ENCODE assay signal across 10 cellular contexts in genomic region chr1:99003911-99004269, GRCh38. TPM values are rescaled to one million over a fixed set of nuclear protein-coding genes. Genes with fewer than 3 reads are reported as not detected.
DNase-seq lines count a peak whose midpoint lies in the region; ATAC-seq and TF ChIP-seq lines count a peak whose summit lies in the region.
"Had no signal": no experiment of that assay in that cellular context is flagged by ENCODE, and none has a peak within 500 bp of the region (broad histone marks: within the 10 kb centered on the region; RNA-seq: fewer than 3 reads in every experiment).

No MANE protein-coding gene starts in this region.

- 6% methylated on average over 16 of the region's 19 CpGs for WGBS in smooth muscle cell (ENCODE audit: low lambda C conversion rate)

- H3K36me3 ChIP-seq in iPS-18a (ENCODE audit: control insufficient read depth, low read depth, low read length) (no peaks in the 10 kb centered on the region), smooth muscle cell (ENCODE audit: low read depth) (no peaks in the 10 kb centered on the region)

- no peak for DNase-seq in activated T-cell treated with anti-CD3 and anti-CD28 coated beads, Interleukin-2, amount 50 U/mL, for 4 hours
- no peak for DNase-seq in activated T-cell treated with anti-CD3 and anti-CD28 coated beads, Interleukin-2, amount 50 U/mL, for 48 hours
- no peak for DNase-seq in activated T-helper 2 cell treated with anti-CD3 and anti-CD28 coated beads, Interferon-gamma antibody, Interleukin-2, Interleukin-4, amounts not matched to agents 10 μg/mL and 5 μg/mL and 100 μg/mL, durations not matched to agents 14 hours and 24 hours and 36 hours (ENCODE audit: low spot score)
- DNase-seq in smooth muscle cell (lab: John Stamatoyannopoulos, UW; ENCODE audit: unreplicated experiment) (no peak), GM20000 (ENCODE audit: low spot score) (no peak), G401 (ENCODE audit: low spot score) (no peak)
- DNase-seq: kidney glomerular epithelial cell had no signal

- no peaks in the 10 kb centered on the region for H4K20me1 ChIP-seq in smooth muscle cell (ENCODE audit: low read depth)

- peak; percentile 15 to 27 for ATAC-seq in activated T-cell treated with anti-CD3 and anti-CD28 coated beads, Interleukin-2, amount 50 U/mL, for 4 hours
- no peak for ATAC-seq in GM21390 (IDR thresholded peaks at IDR 0.05; ENCODE audit: unreplicated experiment)

- no peak overlapping the region for H3K27ac ChIP-seq in iPS-18a (ENCODE audit: low read length)
- no peak overlapping the region for H3K27ac ChIP-seq in smooth muscle cell (ENCODE audit: low read depth)

- no peaks in the 10 kb centered on the region for H3F3A ChIP-seq in smooth muscle cell (ENCODE audit: low read depth)

- no peaks in the 10 kb centered on the region for H3K79me2 ChIP-seq in smooth muscle cell (ENCODE audit: low read depth)

- no peak overlapping the region for H3K27ac Mint-ChIP-seq in activated T-helper 2 cell treated with anti-CD3 and anti-CD28 coated beads, Interferon-gamma antibody, Interleukin-2, Interleukin-4, amounts not matched to agents 10 μg/mL and 5 μg/mL and 100 μg/mL, durations not matched to agents 14 hours and 24 hours and 36 hours

- peaks cover 25% of the 10 kb centered on the region for H3K27me3 ChIP-seq in iPS-18a (ENCODE audit: control insufficient read depth, insufficient read depth, low read length)
- peaks cover 32% of the 10 kb centered on the region for H3K27me3 ChIP-seq in smooth muscle cell (ENCODE audit: low read depth)

- peaks cover 7% of the 10 kb centered on the region for H3K4me1 ChIP-seq in iPS-18a (ENCODE audit: control insufficient read depth, low read depth, low read length)
- peaks cover 7% of the 10 kb centered on the region for H3K4me1 ChIP-seq in smooth muscle cell (ENCODE audit: low read depth)

- H3K9me3 Mint-ChIP-seq in activated T-cell treated with anti-CD3 and anti-CD28 coated beads, Interleukin-2, amount 50 U/mL, for 4 hours, result no peaks in the 10 kb centered on the region
- H3K9me3 Mint-ChIP-seq in activated T-helper 2 cell treated with anti-CD3 and anti-CD28 coated beads, Interferon-gamma antibody, Interleukin-2, Interleukin-4, amounts not matched to agents 10 μg/mL and 5 μg/mL and 100 μg/mL, durations not matched to agents 14 hours and 24 hours and 36 hours, result no peaks in the 10 kb centered on the region

- H3K4me3 ChIP-seq in iPS-18a (ENCODE audit: low read length) (peak overlapping the region; percentile 74), smooth muscle cell (peak overlapping the region; percentile 59)

- TF ChIP-seq CTCF in smooth muscle cell (IDR thresholded peaks at IDR 0.05; ENCODE audit: borderline replicate concordance, insufficient read depth, poor library complexity, severe bottlenecking), result no peak
- no peak for TF ChIP-seq CTCF in GM20000 (IDR thresholded peaks at IDR 0.05; ENCODE audit: extremely low read depth, missing control alignments)

- peaks cover 7% of the 10 kb centered on the region for H3K4me1 Mint-ChIP-seq in activated T-cell treated with anti-CD3 and anti-CD28 coated beads, Interleukin-2, amount 50 U/mL, for 4 hours (ENCODE audit: low read depth)
- H3K4me1 Mint-ChIP-seq in activated T-helper 2 cell treated with anti-CD3 and anti-CD28 coated beads, Interferon-gamma antibody, Interleukin-2, Interleukin-4, amounts not matched to agents 10 μg/mL and 5 μg/mL and 100 μg/mL, durations not matched to agents 14 hours and 24 hours and 36 hours (ENCODE audit: low read depth), result no peaks in the 10 kb centered on the region

- peak overlapping the region; percentile 94 for H3K4me2 ChIP-seq in smooth muscle cell

- intact Hi-C loops in activated T-helper 2 cell treated with anti-CD3 and anti-CD28 coated beads, Interferon-gamma antibody, Interleukin-2, Interleukin-4, amounts not matched to agents 10 μg/mL and 5 μg/mL and 100 μg/mL, durations not matched to agents 14 hours and 24 hours and 36 hours (cut with micrococcal nuclease), result no loop called here

- H3K4me3 Mint-ChIP-seq in activated T-cell treated with anti-CD3 and anti-CD28 coated beads, Interleukin-2, amount 50 U/mL, for 4 hours, result peak overlapping the region; percentile 46
- peak overlapping the region; percentile 21 for H3K4me3 Mint-ChIP-seq in activated T-helper 2 cell treated with anti-CD3 and anti-CD28 coated beads, Interferon-gamma antibody, Interleukin-2, Interleukin-4, amounts not matched to agents 10 μg/mL and 5 μg/mL and 100 μg/mL, durations not matched to agents 14 hours and 24 hours and 36 hours (ENCODE audit: low read depth)

- H2AFZ ChIP-seq in smooth muscle cell (ENCODE audit: low read depth), result peak overlapping the region; percentile 93

- no peaks in the 10 kb centered on the region for H3K36me3 Mint-ChIP-seq in activated T-cell treated with anti-CD3 and anti-CD28 coated beads, Interleukin-2, amount 50 U/mL, for 4 hours (ENCODE audit: insufficient read depth)
- no peaks in the 10 kb centered on the region for H3K36me3 Mint-ChIP-seq in activated T-helper 2 cell treated with anti-CD3 and anti-CD28 coated beads, Interferon-gamma antibody, Interleukin-2, Interleukin-4, amounts not matched to agents 10 μg/mL and 5 μg/mL and 100 μg/mL, durations not matched to agents 14 hours and 24 hours and 36 hours (ENCODE audit: low read depth)

- peaks cover 52% of the 10 kb centered on the region for H3K27me3 Mint-ChIP-seq in activated T-cell treated with anti-CD3 and anti-CD28 coated beads, Interleukin-2, amount 50 U/mL, for 4 hours (ENCODE audit: low read depth)
- H3K27me3 Mint-ChIP-seq in activated T-helper 2 cell treated with anti-CD3 and anti-CD28 coated beads, Interferon-gamma antibody, Interleukin-2, Interleukin-4, amounts not matched to agents 10 μg/mL and 5 μg/mL and 100 μg/mL, durations not matched to agents 14 hours and 24 hours and 36 hours (ENCODE audit: low read depth), result peaks cover 70% of the 10 kb centered on the region

- in situ Hi-C loops in G401 (cut with HindIII; ENCODE audit: low sequenced_read_pairs), result no loop called here

- H3K9me3 ChIP-seq in iPS-18a (ENCODE audit: control insufficient read depth, low read depth, low read length) (no peaks in the 10 kb centered on the region), smooth muscle cell (replicated peaks; ENCODE audit: low read depth) (no peaks in the 10 kb centered on the region)

- H3K9ac ChIP-seq in iPS-18a (ENCODE audit: low read length) (peak overlapping the region; percentile 24), smooth muscle cell (ENCODE audit: low read depth) (no peak overlapping the region)

RNA-seq across cellular contexts. Expression of gene PLPPR5, which starts 0.8 kb away (rescaled TPM):
- not detected for total RNA-seq in activated T-cell treated with anti-CD3 and anti-CD28 coated beads, Interleukin-2, amount 50 U/mL, for 4 hours
- total RNA-seq in activated T-helper 2 cell treated with anti-CD3 and anti-CD28 coated beads, Interferon-gamma antibody, Interleukin-2, Interleukin-4, amounts not matched to agents 10 μg/mL and 5 μg/mL and 100 μg/mL, durations not matched to agents 14 hours and 24 hours and 36 hours, result not detected in 2 replicates
- 0.18 and 0.36 TPM in 2 replicates for total RNA-seq in smooth muscle cell
- polyA plus RNA-seq in smooth muscle cell, result 0.11 and 0.34 TPM in 2 replicates
- 7.1 and 13.6 TPM in 2 replicates for total RNA-seq in G401 (2014; rRNA removed; shearing (Covaris generic))
- total RNA-seq: bronchial epithelial cell had no signal
